ENCODE assay signal across 1 cellular context in the genomic region with DNA sequence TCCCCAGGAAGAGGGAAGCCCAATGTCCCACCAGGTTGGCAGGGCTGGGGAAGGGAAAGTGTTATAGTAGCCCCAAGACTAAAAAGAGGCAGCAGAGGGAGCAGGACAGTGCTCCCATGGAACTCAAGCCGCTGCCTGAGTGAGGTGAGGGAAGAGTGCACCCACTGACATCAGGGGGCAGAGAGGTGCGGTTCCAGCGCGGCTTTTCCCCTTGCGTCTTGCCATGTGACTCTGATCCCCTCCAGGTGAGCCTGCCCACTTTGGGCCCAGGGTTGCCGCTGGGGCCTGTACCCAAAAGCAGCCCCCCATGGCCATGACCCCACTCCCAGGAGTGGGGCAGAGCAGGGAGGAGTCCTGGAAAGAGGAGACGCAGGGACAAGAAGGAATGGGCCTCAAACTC.
TF ChIP-seq lines count a peak whose summit lies in the region.
"Not testable (repeated sequence)": the region's sequence is repeated elsewhere in the genome, so short reads cannot be mapped to it uniquely, and the experiment has no call there.

No MANE protein-coding gene starts in this region.

TF ChIP-seq in K562, 482 proteins besides CTCF, POLR2A, EP300 and RAD21 (continues in another document):
- TF ChIP-seq SP1 (CRISPR knock-in tag; IDR thresholded peaks at IDR 0.05): peak; percentile 62; the same call in 1 of the 2 replicates
- TF ChIP-seq, protein P1, sequence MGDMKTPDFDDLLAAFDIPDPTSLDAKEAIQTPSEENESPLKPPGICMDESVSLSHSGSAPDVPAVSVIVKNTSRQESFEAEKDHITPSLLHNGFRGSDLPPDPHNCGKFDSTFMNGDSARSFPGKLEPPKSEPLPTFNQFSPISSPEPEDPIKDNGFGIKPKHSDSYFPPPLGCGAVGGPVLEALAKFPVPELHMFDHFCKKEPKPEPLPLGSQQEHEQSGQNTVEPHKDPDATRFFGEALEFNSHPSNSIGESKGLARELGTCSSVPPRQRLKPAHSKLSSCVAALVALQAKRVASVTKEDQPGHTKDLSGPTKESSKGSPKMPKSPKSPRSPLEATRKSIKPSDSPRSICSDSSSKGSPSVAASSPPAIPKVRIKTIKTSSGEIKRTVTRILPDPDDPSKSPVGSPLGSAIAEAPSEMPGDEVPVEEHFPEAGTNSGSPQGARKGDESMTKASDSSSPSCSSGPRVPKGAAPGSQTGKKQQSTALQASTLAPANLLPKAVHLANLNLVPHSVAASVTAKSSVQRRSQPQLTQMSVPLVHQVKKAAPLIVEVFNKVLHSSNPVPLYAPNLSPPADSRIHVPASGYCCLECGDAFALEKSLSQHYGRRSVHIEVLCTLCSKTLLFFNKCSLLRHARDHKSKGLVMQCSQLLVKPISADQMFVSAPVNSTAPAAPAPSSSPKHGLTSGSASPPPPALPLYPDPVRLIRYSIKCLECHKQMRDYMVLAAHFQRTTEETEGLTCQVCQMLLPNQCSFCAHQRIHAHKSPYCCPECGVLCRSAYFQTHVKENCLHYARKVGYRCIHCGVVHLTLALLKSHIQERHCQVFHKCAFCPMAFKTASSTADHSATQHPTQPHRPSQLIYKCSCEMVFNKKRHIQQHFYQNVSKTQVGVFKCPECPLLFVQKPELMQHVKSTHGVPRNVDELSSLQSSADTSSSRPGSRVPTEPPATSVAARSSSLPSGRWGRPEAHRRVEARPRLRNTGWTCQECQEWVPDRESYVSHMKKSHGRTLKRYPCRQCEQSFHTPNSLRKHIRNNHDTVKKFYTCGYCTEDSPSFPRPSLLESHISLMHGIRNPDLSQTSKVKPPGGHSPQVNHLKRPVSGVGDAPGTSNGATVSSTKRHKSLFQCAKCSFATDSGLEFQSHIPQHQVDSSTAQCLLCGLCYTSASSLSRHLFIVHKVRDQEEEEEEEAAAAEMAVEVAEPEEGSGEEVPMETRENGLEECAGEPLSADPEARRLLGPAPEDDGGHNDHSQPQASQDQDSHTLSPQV (IDR thresholded peaks at IDR 0.05): 0 out of 2 replicates have a peak, but pooled peaks have one; percentile 44
- 0 out of 2 replicates have a peak, but pooled peaks have one; percentile 30 for TF ChIP-seq TRIM28 (IDR thresholded peaks at IDR 0.05)
- TF ChIP-seq, protein P2, sequence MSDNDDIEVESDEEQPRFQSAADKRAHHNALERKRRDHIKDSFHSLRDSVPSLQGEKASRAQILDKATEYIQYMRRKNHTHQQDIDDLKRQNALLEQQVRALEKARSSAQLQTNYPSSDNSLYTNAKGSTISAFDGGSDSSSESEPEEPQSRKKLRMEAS (CRISPR knock-in tag; IDR thresholded peaks at IDR 0.05): peak; percentile 45; the same call in 1 of the 2 replicates
- TF ChIP-seq, protein P3, sequence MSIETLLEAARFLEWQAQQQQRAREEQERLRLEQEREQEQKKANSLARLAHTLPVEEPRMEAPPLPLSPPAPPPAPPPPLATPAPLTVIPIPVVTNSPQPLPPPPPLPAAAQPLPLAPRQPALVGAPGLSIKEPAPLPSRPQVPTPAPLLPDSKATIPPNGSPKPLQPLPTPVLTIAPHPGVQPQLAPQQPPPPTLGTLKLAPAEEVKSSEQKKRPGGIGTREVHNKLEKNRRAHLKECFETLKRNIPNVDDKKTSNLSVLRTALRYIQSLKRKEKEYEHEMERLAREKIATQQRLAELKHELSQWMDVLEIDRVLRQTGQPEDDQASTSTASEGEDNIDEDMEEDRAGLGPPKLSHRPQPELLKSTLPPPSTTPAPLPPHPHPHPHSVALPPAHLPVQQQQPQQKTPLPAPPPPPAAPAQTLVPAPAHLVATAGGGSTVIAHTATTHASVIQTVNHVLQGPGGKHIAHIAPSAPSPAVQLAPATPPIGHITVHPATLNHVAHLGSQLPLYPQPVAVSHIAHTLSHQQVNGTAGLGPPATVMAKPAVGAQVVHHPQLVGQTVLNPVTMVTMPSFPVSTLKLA (conservative IDR thresholded peaks at IDR 0.05): 0 out of 4 replicates have a peak, but pooled peaks have one; percentile 0 to 12
- TF ChIP-seq SIN3A (IDR thresholded peaks at IDR 0.05; ENCODE audit: borderline replicate concordance in 2 of 2, control insufficient read depth in 1 of 2, low read depth in 2 of 2, low read length in 2 of 2): peak in 1 of 2 experiments; percentile 39; a peak in 1 of 4 replicates
- TF ChIP-seq, protein P4, sequence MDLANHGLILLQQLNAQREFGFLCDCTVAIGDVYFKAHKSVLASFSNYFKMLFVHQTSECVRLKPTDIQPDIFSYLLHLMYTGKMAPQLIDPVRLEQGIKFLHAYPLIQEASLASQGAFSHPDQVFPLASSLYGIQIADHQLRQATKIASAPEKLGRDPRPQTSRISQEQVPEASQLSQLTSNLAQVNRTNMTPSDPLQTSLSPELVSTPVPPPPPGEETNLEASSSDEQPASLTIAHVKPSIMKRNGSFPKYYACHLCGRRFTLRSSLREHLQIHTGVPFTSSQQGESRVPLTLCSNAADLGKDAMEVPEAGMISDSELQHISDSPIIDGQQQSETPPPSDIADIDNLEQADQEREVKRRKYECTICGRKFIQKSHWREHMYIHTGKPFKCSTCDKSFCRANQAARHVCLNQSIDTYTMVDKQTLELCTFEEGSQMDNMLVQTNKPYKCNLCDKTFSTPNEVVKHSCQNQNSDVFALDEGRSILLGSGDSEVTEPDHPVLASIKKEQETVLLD (IDR thresholded peaks at IDR 0.05): 0 out of 2 replicates have a peak, but pooled peaks have one; percentile 26
- TF ChIP-seq POLR2G (IDR thresholded peaks at IDR 0.05; ENCODE audit: low read depth, low read length): peak; percentile 62
- TF ChIP-seq MAZ (CRISPR knock-in tag; conservative IDR thresholded peaks at IDR 0.05 in 1 of 2, IDR thresholded peaks at IDR 0.05 in 1 of 2): peak in 1 of 2 experiments; percentile 35; a peak in 1 of 4 replicates
- not testable (repeated sequence) for TF ChIP-seq CREB1 (IDR thresholded peaks at IDR 0.05); MYC (CRISPR knock-in tag; IDR thresholded peaks at IDR 0.05; ENCODE audit: borderline replicate concordance, low read depth)
- 0 out of 2 replicates have a peak, but pooled peaks have one; percentile 9 for TF ChIP-seq CREB1 (CRISPR knock-in tag; IDR thresholded peaks at IDR 0.05)
- TF ChIP-seq, protein P5, sequence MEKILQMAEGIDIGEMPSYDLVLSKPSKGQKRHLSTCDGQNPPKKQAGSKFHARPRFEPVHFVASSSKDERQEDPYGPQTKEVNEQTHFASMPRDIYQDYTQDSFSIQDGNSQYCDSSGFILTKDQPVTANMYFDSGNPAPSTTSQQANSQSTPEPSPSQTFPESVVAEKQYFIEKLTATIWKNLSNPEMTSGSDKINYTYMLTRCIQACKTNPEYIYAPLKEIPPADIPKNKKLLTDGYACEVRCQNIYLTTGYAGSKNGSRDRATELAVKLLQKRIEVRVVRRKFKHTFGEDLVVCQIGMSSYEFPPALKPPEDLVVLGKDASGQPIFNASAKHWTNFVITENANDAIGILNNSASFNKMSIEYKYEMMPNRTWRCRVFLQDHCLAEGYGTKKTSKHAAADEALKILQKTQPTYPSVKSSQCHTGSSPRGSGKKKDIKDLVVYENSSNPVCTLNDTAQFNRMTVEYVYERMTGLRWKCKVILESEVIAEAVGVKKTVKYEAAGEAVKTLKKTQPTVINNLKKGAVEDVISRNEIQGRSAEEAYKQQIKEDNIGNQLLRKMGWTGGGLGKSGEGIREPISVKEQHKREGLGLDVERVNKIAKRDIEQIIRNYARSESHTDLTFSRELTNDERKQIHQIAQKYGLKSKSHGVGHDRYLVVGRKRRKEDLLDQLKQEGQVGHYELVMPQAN (IDR thresholded peaks at IDR 0.05; ENCODE audit: borderline replicate concordance): peak; percentile 31; the same call in 1 of the 2 replicates
- TF ChIP-seq ZNF263 (CRISPR knock-in tag; IDR thresholded peaks at IDR 0.05; ENCODE audit: borderline replicate concordance): peak; percentile 83
- TF ChIP-seq KLF6 (CRISPR knock-in tag; IDR thresholded peaks at IDR 0.05; ENCODE audit: borderline replicate concordance): peak; percentile 11; the same call in 1 of the 2 replicates
- peak; percentile 66 for TF ChIP-seq L3MBTL2 (IDR thresholded peaks at IDR 0.05)
- TF ChIP-seq RAD51 (IDR thresholded peaks at IDR 0.05; ENCODE audit: borderline replicate concordance, low read depth): peak; percentile 41; the same call in 1 of the 2 replicates
- TF ChIP-seq, protein P6, sequence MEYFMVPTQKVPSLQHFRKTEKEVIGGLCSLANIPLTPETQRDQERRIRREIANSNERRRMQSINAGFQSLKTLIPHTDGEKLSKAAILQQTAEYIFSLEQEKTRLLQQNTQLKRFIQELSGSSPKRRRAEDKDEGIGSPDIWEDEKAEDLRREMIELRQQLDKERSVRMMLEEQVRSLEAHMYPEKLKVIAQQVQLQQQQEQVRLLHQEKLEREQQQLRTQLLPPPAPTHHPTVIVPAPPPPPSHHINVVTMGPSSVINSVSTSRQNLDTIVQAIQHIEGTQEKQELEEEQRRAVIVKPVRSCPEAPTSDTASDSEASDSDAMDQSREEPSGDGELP (CRISPR knock-in tag; IDR thresholded peaks at IDR 0.05; ENCODE audit: borderline replicate concordance): peak; percentile 37; the same call in 1 of the 2 replicates
- TF ChIP-seq, protein P7, sequence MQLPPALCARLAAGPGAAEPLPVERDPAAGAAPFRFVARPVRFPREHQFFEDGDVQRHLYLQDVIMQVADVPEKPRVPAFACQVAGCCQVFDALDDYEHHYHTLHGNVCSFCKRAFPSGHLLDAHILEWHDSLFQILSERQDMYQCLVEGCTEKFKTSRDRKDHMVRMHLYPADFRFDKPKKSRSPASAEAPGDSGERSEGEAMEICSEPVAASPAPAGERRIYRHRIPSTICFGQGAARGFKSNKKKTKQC (CRISPR knock-in tag; IDR thresholded peaks at IDR 0.05): peak; percentile 65; the same call in 1 of the 2 replicates
- 0 out of 2 replicates have a peak, but pooled peaks have one; percentile 33 for TF ChIP-seq CXXC5 (CRISPR knock-in tag; IDR thresholded peaks at IDR 0.05)
- TF ChIP-seq, protein P8, sequence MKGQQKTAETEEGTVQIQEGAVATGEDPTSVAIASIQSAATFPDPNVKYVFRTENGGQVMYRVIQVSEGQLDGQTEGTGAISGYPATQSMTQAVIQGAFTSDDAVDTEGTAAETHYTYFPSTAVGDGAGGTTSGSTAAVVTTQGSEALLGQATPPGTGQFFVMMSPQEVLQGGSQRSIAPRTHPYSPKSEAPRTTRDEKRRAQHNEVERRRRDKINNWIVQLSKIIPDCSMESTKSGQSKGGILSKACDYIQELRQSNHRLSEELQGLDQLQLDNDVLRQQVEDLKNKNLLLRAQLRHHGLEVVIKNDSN (CRISPR knock-in tag; IDR thresholded peaks at IDR 0.05): peak; percentile 46; the same call in 1 of the 2 replicates
- TF ChIP-seq, protein P9, sequence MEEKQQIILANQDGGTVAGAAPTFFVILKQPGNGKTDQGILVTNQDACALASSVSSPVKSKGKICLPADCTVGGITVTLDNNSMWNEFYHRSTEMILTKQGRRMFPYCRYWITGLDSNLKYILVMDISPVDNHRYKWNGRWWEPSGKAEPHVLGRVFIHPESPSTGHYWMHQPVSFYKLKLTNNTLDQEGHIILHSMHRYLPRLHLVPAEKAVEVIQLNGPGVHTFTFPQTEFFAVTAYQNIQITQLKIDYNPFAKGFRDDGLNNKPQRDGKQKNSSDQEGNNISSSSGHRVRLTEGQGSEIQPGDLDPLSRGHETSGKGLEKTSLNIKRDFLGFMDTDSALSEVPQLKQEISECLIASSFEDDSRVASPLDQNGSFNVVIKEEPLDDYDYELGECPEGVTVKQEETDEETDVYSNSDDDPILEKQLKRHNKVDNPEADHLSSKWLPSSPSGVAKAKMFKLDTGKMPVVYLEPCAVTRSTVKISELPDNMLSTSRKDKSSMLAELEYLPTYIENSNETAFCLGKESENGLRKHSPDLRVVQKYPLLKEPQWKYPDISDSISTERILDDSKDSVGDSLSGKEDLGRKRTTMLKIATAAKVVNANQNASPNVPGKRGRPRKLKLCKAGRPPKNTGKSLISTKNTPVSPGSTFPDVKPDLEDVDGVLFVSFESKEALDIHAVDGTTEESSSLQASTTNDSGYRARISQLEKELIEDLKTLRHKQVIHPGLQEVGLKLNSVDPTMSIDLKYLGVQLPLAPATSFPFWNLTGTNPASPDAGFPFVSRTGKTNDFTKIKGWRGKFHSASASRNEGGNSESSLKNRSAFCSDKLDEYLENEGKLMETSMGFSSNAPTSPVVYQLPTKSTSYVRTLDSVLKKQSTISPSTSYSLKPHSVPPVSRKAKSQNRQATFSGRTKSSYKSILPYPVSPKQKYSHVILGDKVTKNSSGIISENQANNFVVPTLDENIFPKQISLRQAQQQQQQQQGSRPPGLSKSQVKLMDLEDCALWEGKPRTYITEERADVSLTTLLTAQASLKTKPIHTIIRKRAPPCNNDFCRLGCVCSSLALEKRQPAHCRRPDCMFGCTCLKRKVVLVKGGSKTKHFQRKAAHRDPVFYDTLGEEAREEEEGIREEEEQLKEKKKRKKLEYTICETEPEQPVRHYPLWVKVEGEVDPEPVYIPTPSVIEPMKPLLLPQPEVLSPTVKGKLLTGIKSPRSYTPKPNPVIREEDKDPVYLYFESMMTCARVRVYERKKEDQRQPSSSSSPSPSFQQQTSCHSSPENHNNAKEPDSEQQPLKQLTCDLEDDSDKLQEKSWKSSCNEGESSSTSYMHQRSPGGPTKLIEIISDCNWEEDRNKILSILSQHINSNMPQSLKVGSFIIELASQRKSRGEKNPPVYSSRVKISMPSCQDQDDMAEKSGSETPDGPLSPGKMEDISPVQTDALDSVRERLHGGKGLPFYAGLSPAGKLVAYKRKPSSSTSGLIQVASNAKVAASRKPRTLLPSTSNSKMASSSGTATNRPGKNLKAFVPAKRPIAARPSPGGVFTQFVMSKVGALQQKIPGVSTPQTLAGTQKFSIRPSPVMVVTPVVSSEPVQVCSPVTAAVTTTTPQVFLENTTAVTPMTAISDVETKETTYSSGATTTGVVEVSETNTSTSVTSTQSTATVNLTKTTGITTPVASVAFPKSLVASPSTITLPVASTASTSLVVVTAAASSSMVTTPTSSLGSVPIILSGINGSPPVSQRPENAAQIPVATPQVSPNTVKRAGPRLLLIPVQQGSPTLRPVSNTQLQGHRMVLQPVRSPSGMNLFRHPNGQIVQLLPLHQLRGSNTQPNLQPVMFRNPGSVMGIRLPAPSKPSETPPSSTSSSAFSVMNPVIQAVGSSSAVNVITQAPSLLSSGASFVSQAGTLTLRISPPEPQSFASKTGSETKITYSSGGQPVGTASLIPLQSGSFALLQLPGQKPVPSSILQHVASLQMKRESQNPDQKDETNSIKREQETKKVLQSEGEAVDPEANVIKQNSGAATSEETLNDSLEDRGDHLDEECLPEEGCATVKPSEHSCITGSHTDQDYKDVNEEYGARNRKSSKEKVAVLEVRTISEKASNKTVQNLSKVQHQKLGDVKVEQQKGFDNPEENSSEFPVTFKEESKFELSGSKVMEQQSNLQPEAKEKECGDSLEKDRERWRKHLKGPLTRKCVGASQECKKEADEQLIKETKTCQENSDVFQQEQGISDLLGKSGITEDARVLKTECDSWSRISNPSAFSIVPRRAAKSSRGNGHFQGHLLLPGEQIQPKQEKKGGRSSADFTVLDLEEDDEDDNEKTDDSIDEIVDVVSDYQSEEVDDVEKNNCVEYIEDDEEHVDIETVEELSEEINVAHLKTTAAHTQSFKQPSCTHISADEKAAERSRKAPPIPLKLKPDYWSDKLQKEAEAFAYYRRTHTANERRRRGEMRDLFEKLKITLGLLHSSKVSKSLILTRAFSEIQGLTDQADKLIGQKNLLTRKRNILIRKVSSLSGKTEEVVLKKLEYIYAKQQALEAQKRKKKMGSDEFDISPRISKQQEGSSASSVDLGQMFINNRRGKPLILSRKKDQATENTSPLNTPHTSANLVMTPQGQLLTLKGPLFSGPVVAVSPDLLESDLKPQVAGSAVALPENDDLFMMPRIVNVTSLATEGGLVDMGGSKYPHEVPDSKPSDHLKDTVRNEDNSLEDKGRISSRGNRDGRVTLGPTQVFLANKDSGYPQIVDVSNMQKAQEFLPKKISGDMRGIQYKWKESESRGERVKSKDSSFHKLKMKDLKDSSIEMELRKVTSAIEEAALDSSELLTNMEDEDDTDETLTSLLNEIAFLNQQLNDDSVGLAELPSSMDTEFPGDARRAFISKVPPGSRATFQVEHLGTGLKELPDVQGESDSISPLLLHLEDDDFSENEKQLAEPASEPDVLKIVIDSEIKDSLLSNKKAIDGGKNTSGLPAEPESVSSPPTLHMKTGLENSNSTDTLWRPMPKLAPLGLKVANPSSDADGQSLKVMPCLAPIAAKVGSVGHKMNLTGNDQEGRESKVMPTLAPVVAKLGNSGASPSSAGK (IDR thresholded peaks at IDR 0.05): peak; percentile 65
- peak; percentile 56; the same call in 1 of the 2 replicates for TF ChIP-seq POLR2AphosphoS2 (IDR thresholded peaks at IDR 0.05; ENCODE audit: low read length)
- TF ChIP-seq MYC (IDR thresholded peaks at IDR 0.05; ENCODE audit: low read depth, low read length): peak; percentile 58; the same call in 1 of the 2 replicates
